In the genomic region with DNA sequence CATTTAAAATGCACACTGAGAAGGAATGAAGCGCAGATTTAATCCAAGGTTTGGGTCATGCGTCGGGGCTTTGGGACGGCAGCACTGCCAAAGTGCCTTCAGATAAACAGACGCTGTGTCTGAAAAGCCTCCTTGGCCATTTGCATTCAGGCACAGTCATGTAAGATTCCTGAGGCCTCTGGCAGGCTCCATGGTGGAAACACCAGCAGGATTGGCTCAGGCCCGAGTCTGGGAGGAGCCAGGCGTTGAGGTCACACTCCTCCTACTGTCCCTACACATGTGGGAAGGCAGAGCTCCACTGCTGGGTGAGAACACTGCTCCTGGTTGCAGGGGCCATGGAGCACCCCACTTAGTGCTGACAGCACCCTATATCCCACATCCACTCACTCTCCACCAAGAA, we compare ENCODE assay signal across 12 cellular contexts.
A peak's percentile ranks its signal among the peaks of the same experiment; 100 is the strongest.
DNase-seq lines count a peak whose midpoint lies in the region; ATAC-seq and TF ChIP-seq lines count a peak whose summit lies in the region.
"Had no signal": no experiment of that assay in that cellular context is flagged by ENCODE, and none has a peak within 500 bp of the region (broad histone marks: within the 10 kb centered on the region; RNA-seq: fewer than 3 reads in every experiment).

No MANE protein-coding gene starts in this region.

- H3K4me3 Mint-ChIP-seq in H9 (no peak overlapping the region), endodermal cell (no peak overlapping the region)
- H3K4me3 Mint-ChIP-seq: stimulated activated naive CD8-positive, alpha-beta T cell treated with anti-CD3 and anti-CD28 coated beads, Interleukin-15, Interleukin-2, amounts not matched to agents 100 ng/mL and 50 ng/mL, for 24 hours; T-cell had no signal

- H2BK120ac ChIP-seq in H9 (ENCODE audit: low read depth, low read length, poor library complexity, severe bottlenecking) = no peak overlapping the region

- H4K91ac ChIP-seq in H9 (ENCODE audit: insufficient read length, low read depth, low read length) = no peak overlapping the region

- no peaks in the 10 kb centered on the region for H3K79me1 ChIP-seq in H9 (ENCODE audit: insufficient read depth, low read depth, low read length, poor library complexity, severe bottlenecking)

- H3K9me3 Mint-ChIP-seq in H9 = no peaks in the 10 kb centered on the region; a peak in 2 of 5 replicates
- no peaks in the 10 kb centered on the region for H3K9me3 Mint-ChIP-seq in endodermal cell
- H3K9me3 Mint-ChIP-seq: T-cell had no signal

- no peaks in the 10 kb centered on the region for H3K23me2 ChIP-seq in H9 (ENCODE audit: insufficient read length, low read depth, low read length, poor library complexity, severe bottlenecking)

- H3K27ac ChIP-seq in H9 (ENCODE audit: insufficient read length, low read depth, low read length) (no peak overlapping the region), endodermal cell (ENCODE audit: low read depth, low read length) (no peak overlapping the region), left lung (peak overlapping the region in 1 of 2 donors; percentile 48), stomach smooth muscle (ENCODE audit: low read length) (peak overlapping the region; percentile 60)

- H3K27ac Mint-ChIP-seq in H9 (peak overlapping the region in 1 of 3 experiments; percentile 19; a peak in 2 of 7 replicates), endodermal cell (no peak overlapping the region)
- H3K27ac Mint-ChIP-seq: stimulated activated naive CD8-positive, alpha-beta T cell treated with anti-CD3 and anti-CD28 coated beads, Interleukin-15, Interleukin-2, amounts not matched to agents 100 ng/mL and 50 ng/mL, for 24 hours; T-cell had no signal

- H3K9me3 ChIP-seq in H9 (ENCODE audit: control insufficient read depth, low read depth, low read length) (no peaks in the 10 kb centered on the region), endodermal cell (ENCODE audit: control insufficient read depth, low read length) (peaks cover 5% of the 10 kb centered on the region), left lung (no peaks in the 10 kb centered on the region), stomach smooth muscle (ENCODE audit: control insufficient read depth in 2 of 2, low read length in 2 of 2) (peaks cover 0 to 3% of the 10 kb centered on the region in 2 donors)

- no peak overlapping the region for H3T11ph ChIP-seq in H9 (ENCODE audit: low read length)

- no peak overlapping the region for H2BK15ac ChIP-seq in H9 (ENCODE audit: low read depth, low read length)

- no peak overlapping the region for H4K5ac ChIP-seq in H9 (ENCODE audit: insufficient read length, low read depth, low read length)

- H2BK20ac ChIP-seq in H9 (ENCODE audit: low read depth, low read length, poor library complexity, severe bottlenecking) = no peak overlapping the region

- no peak overlapping the region for H3K14ac ChIP-seq in H9 (ENCODE audit: insufficient read depth, low read length)

- H3K4me1 Mint-ChIP-seq in H9 (peaks cover 19 to 24% of the 10 kb centered on the region in 2 experiments), endodermal cell (peaks cover 3% of the 10 kb centered on the region)

- ATAC-seq in left lung (peak; percentile 60), GM19467 (IDR thresholded peaks at IDR 0.05; ENCODE audit: unreplicated experiment) (no peak)
- ATAC-seq: T-cell had no signal

- no peak overlapping the region for H2BK12ac ChIP-seq in H9 (ENCODE audit: insufficient read length, low read depth, low read length)

- intact Hi-C loops in left lung (cut with DNase I) = no loop called here

- no peak overlapping the region for H2BK5ac ChIP-seq in H9 (ENCODE audit: insufficient read length, low read length)

- peak; percentile 68 for DNase-seq in H9
- DNase-seq in endodermal cell = peak; percentile 78
- DNase-seq in left lung = peak in 1 of 2 donors; percentile 45
- DNase-seq in LoVo (ENCODE audit: low spot score) = no peak
- DNase-seq in KG1 (lab: John Stamatoyannopoulos, UW) = no peak
- DNase-seq in NAMALWA (ENCODE audit: low spot score) = no peak
- DNase-seq: NCI-H524 treated with DMSO at 0.1 percent for 48 hours, T-cell had no signal

- no peaks in the 10 kb centered on the region for H3K79me2 ChIP-seq in H9 (ENCODE audit: insufficient read depth, low read length)

- no peak overlapping the region for H3K18ac ChIP-seq in H9 (ENCODE audit: insufficient read length, low read depth, low read length)

- peaks cover 5% of the 10 kb centered on the region; the same call in 1 of the 2 replicates for H3K4me1 ChIP-seq in H9 (ENCODE audit: insufficient read depth, low read length)
- H3K4me1 ChIP-seq in endodermal cell (ENCODE audit: control insufficient read depth, insufficient read depth, low read length) = no peaks in the 10 kb centered on the region
- H3K4me1 ChIP-seq in left lung = peaks cover 0 to 5% of the 10 kb centered on the region in 2 donors
- peaks cover 22% of the 10 kb centered on the region for H3K4me1 ChIP-seq in stomach smooth muscle (ENCODE audit: control insufficient read depth, insufficient read depth, low read length)

- no CpG with 5 or more reads among the region's 7 CpGs for WGBS in H9 (ENCODE audit: extremely low coverage, insufficient read length, low lambda C conversion rate)
- 81 to 84% methylated on average over 5 to 7 of the region's 7 CpGs for WGBS in endodermal cell (ENCODE audit: insufficient coverage in 1 of 2, insufficient read length in 1 of 2), 2 experiments

- H3K4ac ChIP-seq in H9 (ENCODE audit: low read depth, low read length) = no peak overlapping the region

- no peaks in the 10 kb centered on the region for H3K36me3 ChIP-seq in endodermal cell (ENCODE audit: control insufficient read depth, insufficient read depth, low read length)
- no peaks in the 10 kb centered on the region for H3K36me3 ChIP-seq in left lung
- no peaks in the 10 kb centered on the region for H3K36me3 ChIP-seq in stomach smooth muscle (ENCODE audit: control insufficient read depth in 2 of 2, insufficient read depth in 2 of 2, low read length in 2 of 2)

- no peak overlapping the region for H4K8ac ChIP-seq in H9 (replicated peaks; ENCODE audit: insufficient read length, low read depth, low read length)

- H3K4me2 ChIP-seq in H9 (ENCODE audit: insufficient read depth, insufficient read length, low read length) = no peak overlapping the region

- no peak overlapping the region for H3K23ac ChIP-seq in H9 (ENCODE audit: insufficient read length, low read depth, low read length)

- no peak overlapping the region for H2AK5ac ChIP-seq in H9 (ENCODE audit: insufficient read length, low read length)

- H4K20me1 ChIP-seq in H9 (ENCODE audit: control insufficient read depth, insufficient read depth, insufficient read length) = no peaks in the 10 kb centered on the region

- H2AFZ ChIP-seq in H9 (ENCODE audit: low read length) = peak overlapping the region; percentile 52

- no peaks in the 10 kb centered on the region; the same call in 1 of the 2 replicates for H3K27me3 Mint-ChIP-seq in H9 (ENCODE audit: low read depth)
- H3K27me3 Mint-ChIP-seq in endodermal cell (ENCODE audit: insufficient read depth) = no peaks in the 10 kb centered on the region
- H3K27me3 Mint-ChIP-seq: stimulated activated naive CD8-positive, alpha-beta T cell treated with anti-CD3 and anti-CD28 coated beads, Interleukin-15, Interleukin-2, amounts not matched to agents 100 ng/mL and 50 ng/mL, for 24 hours; T-cell had no signal

- H3K4me3 ChIP-seq in endodermal cell (ENCODE audit: low read length) = no peak overlapping the region
- no peak overlapping the region for H3K4me3 ChIP-seq in left lung
- H3K4me3 ChIP-seq in stomach smooth muscle (ENCODE audit: low read length in 2 of 2) = peak overlapping the region in 1 of 2 donors; percentile 55

- no peaks in the 10 kb centered on the region; a peak in 1 of 7 replicates for H3K36me3 Mint-ChIP-seq in H9 (ENCODE audit: insufficient read depth in 1 of 3, low read depth in 3 of 3)
- no peaks in the 10 kb centered on the region for H3K36me3 Mint-ChIP-seq in endodermal cell (ENCODE audit: low read depth)
- H3K36me3 Mint-ChIP-seq: T-cell had no signal

- no peaks in the 10 kb centered on the region for H3K27me3 ChIP-seq in H9 (ENCODE audit: insufficient read depth, low read length)
- no peaks in the 10 kb centered on the region for H3K27me3 ChIP-seq in endodermal cell (ENCODE audit: control insufficient read depth, insufficient read depth, low read length, poor library complexity, severe bottlenecking)
- H3K27me3 ChIP-seq in left lung = no peaks in the 10 kb centered on the region
- no peaks in the 10 kb centered on the region for H3K27me3 ChIP-seq in stomach smooth muscle (ENCODE audit: control insufficient read depth in 1 of 2, insufficient read depth in 2 of 2, low read length in 2 of 2)
- H3K27me3 ChIP-seq: dorsolateral prefrontal cortex had no signal

- no peak overlapping the region for H3K9ac ChIP-seq in H9 (ENCODE audit: extremely low read depth, insufficient read length, low read length)
- no peak overlapping the region for H3K9ac ChIP-seq in endodermal cell (ENCODE audit: extremely low read depth, low read length, poor library complexity, severe bottlenecking)
- H3K9ac ChIP-seq in stomach smooth muscle (ENCODE audit: low read length in 2 of 2) = no peak overlapping the region

- no peak overlapping the region for H3K56ac ChIP-seq in H9 (ENCODE audit: insufficient read length, low read depth, low read length)

- TF ChIP-seq CTCF in H9 (conservative IDR thresholded peaks at IDR 0.05) (no peak), endodermal cell (conservative IDR thresholded peaks at IDR 0.05) (no peak), left lung (IDR thresholded peaks at IDR 0.05) (no peak)

Comparison
In these comparisons a context has a peak if more than half of its experiments do, and no peak if none do; other contexts are left out.
1. DNase-seq: peak in H9 (single experiment) and endodermal cell (single experiment); none in LoVo (single experiment), KG1 (single experiment) and NAMALWA (single experiment).